In the genomic region with DNA sequence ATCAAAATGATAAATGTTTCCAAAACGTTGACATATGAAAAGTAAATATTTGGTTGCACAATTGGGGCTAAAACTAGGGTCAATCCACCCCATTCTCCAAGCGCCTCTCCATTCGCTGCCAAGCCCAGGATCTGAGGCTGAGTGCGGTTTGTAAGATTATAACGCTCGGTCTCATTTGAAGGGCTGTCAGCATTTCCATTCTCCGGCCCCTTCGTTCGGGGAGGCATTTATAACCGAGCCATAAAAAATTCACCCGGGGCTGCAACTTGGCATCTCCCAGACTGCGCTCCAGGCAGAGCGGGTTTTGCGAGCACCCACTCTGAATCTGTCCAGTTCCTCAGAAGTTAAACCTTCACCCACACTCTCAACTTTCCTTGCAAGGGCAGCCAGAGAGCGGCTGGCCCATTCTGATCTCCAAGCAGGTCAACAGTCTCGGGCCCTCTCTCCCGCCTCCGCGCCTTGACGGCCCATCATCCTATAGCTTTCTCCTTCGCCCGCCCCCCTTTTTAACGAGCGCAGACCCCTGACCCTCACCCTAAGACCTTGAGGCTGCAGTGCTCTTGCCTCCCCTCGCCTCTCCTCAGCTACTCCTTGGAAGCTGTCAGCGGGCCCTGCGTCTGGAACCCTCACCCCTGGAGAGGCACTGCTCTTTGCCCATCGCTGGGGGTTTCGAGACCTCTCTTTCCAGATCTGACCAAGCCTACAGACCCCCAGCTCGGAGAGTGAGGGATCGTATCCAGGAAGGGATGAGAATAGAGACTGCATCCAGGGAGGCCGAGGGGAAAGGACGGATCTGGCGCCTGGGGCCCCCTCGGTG, we compare ENCODE assay signal across 10 cellular contexts. TPM values are rescaled to one million over a fixed set of nuclear protein-coding genes. Genes with fewer than 3 reads are reported as not detected.
DNase-seq lines count a peak whose midpoint lies in the region; ATAC-seq, FAIRE-seq and TF ChIP-seq lines count a peak whose summit lies in the region.
"Had no signal": no experiment of that assay in that cellular context is flagged by ENCODE, and none has a peak within 500 bp of the region (broad histone marks: within the 10 kb centered on the region; RNA-seq: fewer than 3 reads in every experiment).

No MANE protein-coding gene starts in this region.

- FAIRE-seq in kidney (lab: Jason Lieb, UNC) (no peak), urothelium cell line (lab: Jason Lieb, UNC) (no peak)

- H3K36me3 ChIP-seq in H7 (replicated peaks; ENCODE audit: control insufficient read depth, insufficient read depth, low read length) (no peaks in the 10 kb centered on the region), kidney (ENCODE audit: control insufficient read depth in 1 of 2, insufficient read depth in 2 of 2, low read length in 2 of 2) (no peaks in the 10 kb centered on the region), spleen (no peaks in the 10 kb centered on the region)

- H3K27ac ChIP-seq in kidney (ENCODE audit: low read depth in 2 of 2, low read length in 2 of 2) (peak overlapping the region in 1 of 2 donors; percentile 60), spleen (peak overlapping the region in 3 of 8 donors; percentile 30 to 38 (median 34))

- DNase-seq in H7 = peak; percentile 57
- DNase-seq in chondrocyte (ENCODE audit: low spot score) = no peak
- DNase-seq in kidney = peak; percentile 65
- DNase-seq in spleen = no peak
- no peak for DNase-seq in activated naive CD4-positive, alpha-beta T cell treated with anti-CD3 and anti-CD28 coated beads for 36 hours
- DNase-seq in urothelium cell line (ENCODE audit: low spot score) = no peak
- DNase-seq in stimulated activated naive B cell treated with anti-CD40 and anti-IgM and Interleukin-4, amounts not matched to agents 10 μg/mL and 1 μg/mL and 100 μg/mL, for 72 hours = no peak
- DNase-seq: NCI-H1436 treated with DMSO at 0.1 percent for 48 hours had no signal

- peaks cover 33% of the 10 kb centered on the region for H3K27me3 ChIP-seq in H7 (ENCODE audit: control insufficient read depth, insufficient read depth, low read length)
- H3K27me3 ChIP-seq in spleen (replicated peaks in 1 of 7) = peaks cover 0 to 73% (median 16%) of the 10 kb centered on the region in 7 donors

- H3K9ac ChIP-seq in kidney (ENCODE audit: low read length in 2 of 2) = peak overlapping the region in 1 of 2 donors; percentile 14

- WGBS in spleen, 5 donors = 17 to 32% (median 19%) methylated on average over 30 to 35 of the region's 35 CpGs

- peaks cover 58% of the 10 kb centered on the region for H3K4me1 Mint-ChIP-seq in chondrocyte (ENCODE audit: low read depth)
- peaks cover 14% of the 10 kb centered on the region for H3K4me1 Mint-ChIP-seq in activated naive CD4-positive, alpha-beta T cell treated with anti-CD3 and anti-CD28 coated beads for 36 hours (ENCODE audit: low read depth)
- peaks cover 0 to 7% of the 10 kb centered on the region in 2 donors for H3K4me1 Mint-ChIP-seq in stimulated activated naive B cell treated with anti-CD40 and anti-IgM and Interleukin-4, amounts not matched to agents 10 μg/mL and 1 μg/mL and 100 μg/mL, for 72 hours

- H3K4me3 ChIP-seq in H7 (ENCODE audit: insufficient read depth, low read depth, low read length) = peak overlapping the region; percentile 50
- H3K4me3 ChIP-seq in kidney (ENCODE audit: low read length in 2 of 2) = peak overlapping the region; percentile 42 to 51
- peak overlapping the region in 7 of 8 donors; percentile 10 to 64 (median 32) for H3K4me3 ChIP-seq in spleen

- peaks cover 3% of the 10 kb centered on the region for H3K36me3 Mint-ChIP-seq in chondrocyte (ENCODE audit: low read depth)
- H3K36me3 Mint-ChIP-seq in activated naive CD4-positive, alpha-beta T cell treated with anti-CD3 and anti-CD28 coated beads for 36 hours (ENCODE audit: low read depth) = no peaks in the 10 kb centered on the region
- no peaks in the 10 kb centered on the region for H3K36me3 Mint-ChIP-seq in stimulated activated naive B cell treated with anti-CD40 and anti-IgM and Interleukin-4, amounts not matched to agents 10 μg/mL and 1 μg/mL and 100 μg/mL, for 72 hours

- intact Hi-C loops in kidney (cut with DNase I) (loop anchor here (10.0 kb wide), 1 partner anchor 315 kb away; no protein-coding TSS in a partner anchor), spleen (cut with DNase I; ENCODE audit: low total_unique reads) (loop anchor here (5.0 kb wide), 2 partner anchors 313 to 623 kb away; no protein-coding TSS in a partner anchor)
- intact Hi-C loops in activated naive CD4-positive, alpha-beta T cell treated with anti-CD3 and anti-CD28 coated beads for 36 hours (cut with micrococcal nuclease) = no loop called here

- CTCF ChIA-PET in activated naive CD4-positive, alpha-beta T cell treated with anti-CD3 and anti-CD28 coated beads for 36 hours (lab: Charles Lee) = interaction anchor here (0.6 kb wide), 1 partner anchor 505 kb away, joined by 3 read pairs; no protein-coding TSS in a partner anchor

- no peak for ATAC-seq in HG02970 (IDR thresholded peaks at IDR 0.05; ENCODE audit: low FRiP score, unreplicated experiment)
- no peak for ATAC-seq in stimulated activated naive B cell treated with anti-CD40 and anti-IgM and Interleukin-4, amounts not matched to agents 10 μg/mL and 1 μg/mL and 100 μg/mL, for 72 hours (replicated peaks)
- ATAC-seq: activated T-helper 17 cell treated with anti-CD3 and anti-CD28 coated beads, Interleukin-2, amount 50 U/mL, for 72 hours had no signal

- TF ChIP-seq POLR2A in spleen (IDR thresholded peaks at IDR 0.05) = no peak

- peak overlapping the region; percentile 93 for H3K4me3 Mint-ChIP-seq in chondrocyte (ENCODE audit: unreplicated experiment)
- H3K4me3 Mint-ChIP-seq in activated naive CD4-positive, alpha-beta T cell treated with anti-CD3 and anti-CD28 coated beads for 36 hours = no peak overlapping the region
- H3K4me3 Mint-ChIP-seq in stimulated activated naive B cell treated with anti-CD40 and anti-IgM and Interleukin-4, amounts not matched to agents 10 μg/mL and 1 μg/mL and 100 μg/mL, for 72 hours = peak overlapping the region in 1 of 2 donors; percentile 37
- H3K4me3 Mint-ChIP-seq: activated T-helper 17 cell treated with anti-CD3 and anti-CD28 coated beads, Interleukin-2, amount 50 U/mL, for 72 hours had no signal

- H3K27ac Mint-ChIP-seq in chondrocyte (ENCODE audit: unreplicated experiment) = peak overlapping the region; percentile 49
- H3K27ac Mint-ChIP-seq in activated naive CD4-positive, alpha-beta T cell treated with anti-CD3 and anti-CD28 coated beads for 36 hours = no peak overlapping the region
- H3K27ac Mint-ChIP-seq in stimulated activated naive B cell treated with anti-CD40 and anti-IgM and Interleukin-4, amounts not matched to agents 10 μg/mL and 1 μg/mL and 100 μg/mL, for 72 hours = no peak overlapping the region
- H3K27ac Mint-ChIP-seq: activated T-helper 17 cell treated with anti-CD3 and anti-CD28 coated beads, Interleukin-2, amount 50 U/mL, for 72 hours had no signal

- H3K4me1 ChIP-seq in kidney (ENCODE audit: control insufficient read depth in 1 of 2, insufficient read depth in 1 of 2, low read depth in 1 of 2, low read length in 2 of 2) (no peaks in the 10 kb centered on the region), spleen (peaks cover 0 to 31% (median 12%) of the 10 kb centered on the region in 6 donors)

- no peak for TF ChIP-seq CTCF in chondrocyte (IDR thresholded peaks at IDR 0.05)
- TF ChIP-seq CTCF in kidney (IDR thresholded peaks at IDR 0.05; ENCODE audit: borderline replicate concordance, extremely low read depth, insufficient read depth) = no peak
- TF ChIP-seq CTCF in spleen (IDR thresholded peaks at IDR 0.05 in 8 of 11, conservative IDR thresholded peaks at IDR 0.05 in 3 of 11) = no peak

- H3K9me3 Mint-ChIP-seq in chondrocyte (ENCODE audit: low read depth) = no peaks in the 10 kb centered on the region
- no peaks in the 10 kb centered on the region for H3K9me3 Mint-ChIP-seq in activated naive CD4-positive, alpha-beta T cell treated with anti-CD3 and anti-CD28 coated beads for 36 hours
- no peaks in the 10 kb centered on the region for H3K9me3 Mint-ChIP-seq in stimulated activated naive B cell treated with anti-CD40 and anti-IgM and Interleukin-4, amounts not matched to agents 10 μg/mL and 1 μg/mL and 100 μg/mL, for 72 hours
- H3K9me3 Mint-ChIP-seq: activated T-helper 17 cell treated with anti-CD3 and anti-CD28 coated beads, Interleukin-2, amount 50 U/mL, for 72 hours had no signal

- peaks cover 10% of the 10 kb centered on the region for H3K27me3 Mint-ChIP-seq in chondrocyte (ENCODE audit: low read depth)
- H3K27me3 Mint-ChIP-seq in activated naive CD4-positive, alpha-beta T cell treated with anti-CD3 and anti-CD28 coated beads for 36 hours (ENCODE audit: low read depth) = peaks cover 49% of the 10 kb centered on the region
- peaks cover 46 to 47% of the 10 kb centered on the region in 2 donors for H3K27me3 Mint-ChIP-seq in stimulated activated naive B cell treated with anti-CD40 and anti-IgM and Interleukin-4, amounts not matched to agents 10 μg/mL and 1 μg/mL and 100 μg/mL, for 72 hours

- H3K9me3 ChIP-seq in kidney (ENCODE audit: control insufficient read depth in 1 of 2, low read length in 2 of 2) (no peaks in the 10 kb centered on the region), spleen (no peaks in the 10 kb centered on the region)

RNA-seq across cellular contexts. Expression of a gene that starts 1.1 kb away (rescaled TPM):
- 0.48 and 0.97 TPM in 2 replicates for total RNA-seq in H7 (2014; rRNA removed; shearing (Covaris generic))
- total RNA-seq in chondrocyte (65.8 to 119 TPM (median 116 TPM) in 3 replicates), kidney (54.1 TPM), spleen (10 to 100 TPM; 11.1 to 54.0 (median 16.2) TPM)
- polyA plus RNA-seq in kidney (ENCODE audit: insufficient read depth, low read depth, low replicate concordance) (14.5 TPM), spleen (1 to 10 TPM in 1 of 3 donors, under 1 TPM in 2; 0.33 to 2.1 (median 0.77) TPM)
- total RNA-seq in activated naive CD4-positive, alpha-beta T cell treated with anti-CD3 and anti-CD28 coated beads for 36 hours = under 1 TPM; 0.30 to 0.43 TPM

Comparison
In these comparisons a context has a peak if more than half of its experiments do, and no peak if none do; other contexts are left out.
1. DNase-seq: peak in H7 (single experiment) and kidney (single experiment); none in chondrocyte (single experiment), spleen (single experiment), activated naive CD4-positive, alpha-beta T cell treated with anti-CD3 and anti-CD28 coated beads for 36 hours (single experiment), urothelium cell line (single experiment) and stimulated activated naive B cell treated with anti-CD40 and anti-IgM and Interleukin-4, amounts not matched to agents 10 μg/mL and 1 μg/mL and 100 μg/mL, for 72 hours (single experiment).
2. Peak in every context shown above with its lines, with median percentiles within 50 percentile points of each other: H3K4me3 ChIP-seq.